ENCODE assay signal across 2 cellular contexts in genomic region chr2:187842315-187842714, GRCh38.
TF ChIP-seq lines count a peak whose summit lies in the region.

No MANE protein-coding gene starts in this region.

TF ChIP-seq in HCT116, 20 proteins besides CTCF, POLR2A, EP300 and RAD21 (continued from another document):
- TF ChIP-seq ELF1 (IDR thresholded peaks at IDR 0.05; ENCODE audit: borderline replicate concordance, low read depth) (no peak), EZH2phosphoT487 (IDR thresholded peaks at IDR 0.05; ENCODE audit: borderline replicate concordance) (no peak), EZH2 (IDR thresholded peaks at IDR 0.05) (no peak), ATF3 (IDR thresholded peaks at IDR 0.05) (no peak), POLR2AphosphoS5 (IDR thresholded peaks at IDR 0.05; ENCODE audit: low read depth, low read length) (no peak), FOSL1 (IDR thresholded peaks at IDR 0.05; ENCODE audit: low read depth) (no peak), CBX3 (IDR thresholded peaks at IDR 0.05; ENCODE audit: low read depth) (no peak), YY1 (IDR thresholded peaks at IDR 0.05; ENCODE audit: extremely low read depth, insufficient replicate concordance, low read depth, low read length) (no peak), TCF7L2 (IDR thresholded peaks at IDR 0.05; ENCODE audit: borderline replicate concordance, extremely low read depth, insufficient read depth, insufficient read length) (no peak), JUND (IDR thresholded peaks at IDR 0.05) (no peak), ZNF274 (IDR thresholded peaks at IDR 0.05; ENCODE audit: low read depth, low read length) (no peak), MAX (IDR thresholded peaks at IDR 0.05) (no peak), SRF (IDR thresholded peaks at IDR 0.05; ENCODE audit: low read depth) (no peak), ZBTB33 (IDR thresholded peaks at IDR 0.05; ENCODE audit: extremely low read depth, insufficient replicate concordance, low read length) (no peak), CEBPB (IDR thresholded peaks at IDR 0.05; ENCODE audit: low read depth) (no peak), REST (IDR thresholded peaks at IDR 0.05; ENCODE audit: low read depth) (no peak)

TF ChIP-seq in H1, 55 proteins besides CTCF, POLR2A, EP300 and RAD21:
- TF ChIP-seq RFX5 (IDR thresholded peaks at IDR 0.05; ENCODE audit: borderline replicate concordance, low read depth, low read length) = no peak
- peak; percentile 42; the same call in 1 of the 2 replicates for TF ChIP-seq KDM1A (IDR thresholded peaks at IDR 0.05; ENCODE audit: borderline replicate concordance, low read length)
- no peak for TF ChIP-seq SP2 (IDR thresholded peaks at IDR 0.05; ENCODE audit: low read length)
- no peak for TF ChIP-seq CHD1 (IDR thresholded peaks at IDR 0.05; ENCODE audit: low read depth, low read length)
